Comparison of ENCODE assay signal across 14 cellular contexts in genomic region chr3:71311320-71312046, GRCh38.
DNase-seq lines count a peak whose midpoint lies in the region; ATAC-seq and TF ChIP-seq lines count a peak whose summit lies in the region.
"Had no signal": no experiment of that assay in that cellular context is flagged by ENCODE, and none has a peak within 500 bp of the region (broad histone marks: within the 10 kb centered on the region; RNA-seq: fewer than 3 reads in every experiment).

No MANE protein-coding gene starts in this region.

- intact Hi-C loops in sciatic nerve (cut with DNase I), result no loop called here

- no peak overlapping the region for H3K4me3 ChIP-seq in GM23248
- no peak overlapping the region for H3K4me3 ChIP-seq in OCI-LY1 (ENCODE audit: low read depth, low read length, poor library complexity, severe bottlenecking)
- H3K4me3 ChIP-seq in epithelial cell of esophagus (ENCODE audit: low read length), result no peak overlapping the region
- no peak overlapping the region for H3K4me3 ChIP-seq in tibial nerve

- DNase-seq in GM23248, result no peak
- DNase-seq in epithelial cell of esophagus (ENCODE audit: low read depth), result peak; percentile 23
- no peak for DNase-seq in sciatic nerve (ENCODE audit: low spot score)
- DNase-seq in tibial nerve (ENCODE audit: low spot score in 2 of 2), result no peak
- no peak for DNase-seq in anterior cingulate cortex (lab: John Stamatoyannopoulos, UW)
- DNase-seq: activated T-cell treated with anti-CD3 and anti-CD28 coated beads, Interleukin-2, amount 50 U/mL, for 48 hours; effector memory CD4-positive, alpha-beta T cell; GF-D8; NCI-H1105 treated with DMSO at 0.1 percent for 48 hours; NCI-H526; T-helper 2 cell had no signal

- H3K36me3 ChIP-seq in GM23248 (ENCODE audit: low read depth), result no peaks in the 10 kb centered on the region
- peaks cover 21% of the 10 kb centered on the region for H3K36me3 ChIP-seq in OCI-LY1 (ENCODE audit: insufficient read depth, low read length)
- H3K36me3 ChIP-seq in tibial nerve, result no peaks in the 10 kb centered on the region

- H3K4me1 ChIP-seq in GM23248 (ENCODE audit: insufficient read depth) (peaks cover 26% of the 10 kb centered on the region), OCI-LY1 (ENCODE audit: insufficient read depth, low read length, severe bottlenecking) (peaks cover 44% of the 10 kb centered on the region), tibial nerve (peaks cover 0 to 35% (median 0%) of the 10 kb centered on the region in 4 donors)

- H4K20me1 ChIP-seq in GM23248 (ENCODE audit: insufficient read depth), result no peaks in the 10 kb centered on the region
- no peaks in the 10 kb centered on the region for H4K20me1 ChIP-seq in OCI-LY1 (ENCODE audit: insufficient read depth, low read length)

- H3K27ac ChIP-seq in GM23248, result peak overlapping the region; percentile 83
- H3K27ac ChIP-seq in OCI-LY1 (ENCODE audit: low read depth, low read length, poor library complexity, severe bottlenecking), result peak overlapping the region; percentile 53
- no peak overlapping the region for H3K27ac ChIP-seq in tibial nerve
- H3K27ac ChIP-seq: C4-2B had no signal

- H3K9me2 ChIP-seq in GM23248 (ENCODE audit: insufficient read depth), result no peaks in the 10 kb centered on the region
- no peaks in the 10 kb centered on the region for H3K9me2 ChIP-seq in OCI-LY1 (ENCODE audit: low read depth, low read length)

- H3K9ac ChIP-seq in GM23248 (peak overlapping the region; percentile 58; the same call in 1 of the 2 replicates), OCI-LY1 (ENCODE audit: low read length) (no peak overlapping the region)

- TF ChIP-seq POLR2A in tibial nerve (IDR thresholded peaks at IDR 0.05), result no peak

- TF ChIP-seq EP300 in tibial nerve (IDR thresholded peaks at IDR 0.05), result no peak

- H3K79me2 ChIP-seq in GM23248 (ENCODE audit: insufficient read depth) (peaks cover 10% of the 10 kb centered on the region; the same call in 1 of the 2 replicates), OCI-LY1 (ENCODE audit: insufficient read depth, low read length) (peaks cover 15% of the 10 kb centered on the region)

- H3F3A ChIP-seq in GM23248 (ENCODE audit: insufficient read depth), result peaks cover 31% of the 10 kb centered on the region
- 0 out of 2 replicates have a peak, but pooled peaks cover 4% of the 10 kb centered on the region for H3F3A ChIP-seq in OCI-LY1 (ENCODE audit: insufficient read depth, low read length)

- in situ Hi-C loops in GM23248 (cut with MboI), result no loop called here

- H3K27me3 ChIP-seq in GM23248 (replicated peaks; ENCODE audit: insufficient read depth) (no peaks in the 10 kb centered on the region), OCI-LY1 (ENCODE audit: insufficient read depth, low read length) (no peaks in the 10 kb centered on the region), tibial nerve (no peaks in the 10 kb centered on the region)

- H3K9me3 ChIP-seq in GM23248 (ENCODE audit: low read depth) (no peaks in the 10 kb centered on the region), OCI-LY1 (ENCODE audit: low read length) (no peaks in the 10 kb centered on the region), tibial nerve (no peaks in the 10 kb centered on the region)

- no peak for TF ChIP-seq CTCF in OCI-LY1 (IDR thresholded peaks at IDR 0.05; ENCODE audit: low read length)
- no peak for TF ChIP-seq CTCF in epithelial cell of esophagus (IDR thresholded peaks at IDR 0.05; ENCODE audit: insufficient read depth, low read depth, low read length, missing control alignments)
- TF ChIP-seq CTCF in tibial nerve (IDR thresholded peaks at IDR 0.05), result no peak

- ATAC-seq in sciatic nerve, result peak; percentile 25
- no peak for ATAC-seq in HG02884 (IDR thresholded peaks at IDR 0.05; ENCODE audit: unreplicated experiment)

- H3K4me2 ChIP-seq in GM23248 (ENCODE audit: unreplicated experiment) (peak overlapping the region; percentile 81), OCI-LY1 (ENCODE audit: low read length) (no peak overlapping the region)

- WGBS in GM23248 (ENCODE audit: low coverage in 1 of 2, low lambda C conversion rate in 2 of 2, missing lambda C conversion rate in 2 of 2), 2 experiments, result 95 to 96% methylated on average over 7 of the region's 7 CpGs
- WGBS in tibial nerve, 2 donors, result 78 to 81% methylated on average over 7 of the region's 7 CpGs

- H2AFZ ChIP-seq in GM23248, result no peak overlapping the region
- no peak overlapping the region for H2AFZ ChIP-seq in OCI-LY1 (ENCODE audit: low read length)

Comparison
In these comparisons a context has a peak if more than half of its experiments do, and no peak if none do; other contexts are left out.
1. H3K27ac ChIP-seq: peak in GM23248 (single experiment) and OCI-LY1 (single experiment); none in tibial nerve (0 of 4).